1 cellular context compared by ENCODE assay signal in the genomic region with DNA sequence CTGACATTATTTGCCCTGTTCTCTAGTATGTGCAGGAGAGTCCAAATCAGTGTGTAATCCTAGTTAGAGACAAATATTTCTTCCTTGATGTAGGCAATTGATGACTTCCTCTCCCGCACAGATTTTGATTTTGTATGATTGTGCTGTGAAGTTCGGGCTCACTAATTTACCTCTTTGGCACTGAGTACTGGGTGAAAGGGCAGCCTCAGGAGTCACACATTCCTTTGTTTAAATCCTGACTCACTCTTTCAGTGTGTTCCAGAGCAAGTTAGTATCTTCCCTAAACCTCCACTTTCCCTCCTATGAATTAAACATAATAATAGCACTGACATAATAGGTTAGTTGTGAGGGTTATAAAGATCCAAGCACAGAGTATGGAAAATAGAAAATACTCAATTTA.
TF ChIP-seq lines count a peak whose summit lies in the region.

No MANE protein-coding gene starts in this region.

TF ChIP-seq in SK-N-SH, 30 proteins besides CTCF, POLR2A, EP300 and RAD21:
- peak; percentile 53 for TF ChIP-seq TCF12 (IDR thresholded peaks at IDR 0.05)
- TF ChIP-seq JUND (IDR thresholded peaks at IDR 0.05) = peak; percentile 31; the same call in 1 of the 2 replicates
- no peak for TF ChIP-seq EZH2phosphoT487 (IDR thresholded peaks at IDR 0.05; ENCODE audit: borderline replicate concordance, low read depth)
- 0 out of 2 replicates have a peak, but pooled peaks have one; percentile 12 for TF ChIP-seq PBX3 (IDR thresholded peaks at IDR 0.05)
- peak; percentile 51; the same call in 1 of the 2 replicates for TF ChIP-seq FOSL2 (IDR thresholded peaks at IDR 0.05; ENCODE audit: borderline replicate concordance, low read depth)
- TF ChIP-seq RXRA (IDR thresholded peaks at IDR 0.05; ENCODE audit: borderline replicate concordance, low read depth) = peak; percentile 71; the same call in 1 of the 2 replicates
- peak; percentile 67 for TF ChIP-seq NFIC (IDR thresholded peaks at IDR 0.05; ENCODE audit: borderline replicate concordance)
- TF ChIP-seq GATA2 (CRISPR knock-in tag; IDR thresholded peaks at IDR 0.05) = no peak
TF ChIP-seq in SK-N-SH: peak in this region for 6.
